In the genomic region with DNA sequence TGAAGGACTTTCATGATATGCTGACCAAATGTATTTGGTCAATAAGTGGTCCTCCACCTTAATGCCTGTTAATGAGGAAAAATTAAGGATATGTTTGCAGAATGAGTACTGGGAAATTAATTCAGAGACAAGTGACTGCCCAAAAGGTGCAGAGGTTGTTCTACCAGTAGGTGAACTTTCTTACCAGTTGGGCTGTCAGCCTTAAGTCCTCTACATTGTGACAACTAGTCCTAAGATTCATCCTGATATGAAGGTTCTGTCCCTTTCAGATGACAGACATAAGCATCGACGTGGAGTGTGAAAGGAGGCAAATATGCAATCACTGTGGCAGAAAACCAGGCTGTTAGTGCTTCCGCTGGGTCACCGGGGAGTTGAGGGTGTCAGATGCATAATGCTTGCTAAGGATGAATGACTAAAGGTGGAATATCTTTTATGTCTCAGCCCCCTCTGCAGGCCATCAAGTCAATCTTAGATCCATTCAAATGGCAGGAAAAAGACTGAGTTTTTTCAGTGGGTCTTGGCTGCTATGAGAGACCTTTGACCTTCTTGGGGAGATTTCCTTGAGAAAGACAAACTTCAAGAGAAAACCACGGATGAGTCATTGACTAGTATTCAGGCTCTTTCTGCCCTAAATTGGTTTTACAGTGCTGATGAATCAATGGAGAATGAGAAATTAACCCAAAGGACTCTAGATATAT, we compare ENCODE assay signal across 9 cellular contexts.
DNase-seq lines count a peak whose midpoint lies in the region; ATAC-seq and TF ChIP-seq lines count a peak whose summit lies in the region.
"Had no signal": no experiment of that assay in that cellular context is flagged by ENCODE, and none has a peak within 500 bp of the region (broad histone marks: within the 10 kb centered on the region; RNA-seq: fewer than 3 reads in every experiment).

No MANE protein-coding gene starts in this region.

- no peak overlapping the region for H3K4me3 Mint-ChIP-seq in activated T-cell treated with anti-CD3 and anti-CD28 coated beads, Interleukin-2, amount 50 U/mL, for 4 hours
- H3K4me3 Mint-ChIP-seq: activated naive CD8-positive, alpha-beta T cell treated with anti-CD3 and anti-CD28 coated beads, Interleukin-2, amount 10 ng/mL, durations not matched to agents 7 days and 5 days had no signal

- ATAC-seq in activated T-cell treated with anti-CD3 and anti-CD28 coated beads, Interleukin-2, amount 50 U/mL, for 4 hours, result no peak
- ATAC-seq in HG02610 (IDR thresholded peaks at IDR 0.05; ENCODE audit: unreplicated experiment), result peak; percentile 76

- no peaks in the 10 kb centered on the region for H3K9me3 ChIP-seq in thyroid gland

- no peaks in the 10 kb centered on the region for H3K36me3 ChIP-seq in thyroid gland

- no peaks in the 10 kb centered on the region for H3K4me1 Mint-ChIP-seq in activated T-cell treated with anti-CD3 and anti-CD28 coated beads, Interleukin-2, amount 50 U/mL, for 4 hours (ENCODE audit: low read depth)

- no peaks in the 10 kb centered on the region for H3K36me3 Mint-ChIP-seq in activated T-cell treated with anti-CD3 and anti-CD28 coated beads, Interleukin-2, amount 50 U/mL, for 4 hours (ENCODE audit: insufficient read depth)
- H3K36me3 Mint-ChIP-seq: activated naive CD8-positive, alpha-beta T cell treated with anti-CD3 and anti-CD28 coated beads, Interleukin-2, amount 10 ng/mL, durations not matched to agents 7 days and 5 days had no signal

- no peaks in the 10 kb centered on the region for H3K27me3 ChIP-seq in dorsolateral prefrontal cortex
- H3K27me3 ChIP-seq in thyroid gland, result no peaks in the 10 kb centered on the region

- H3K27ac ChIP-seq in dorsolateral prefrontal cortex, result no peak overlapping the region
- H3K27ac ChIP-seq in thyroid gland, result no peak overlapping the region

- no peaks in the 10 kb centered on the region for H3K9me3 Mint-ChIP-seq in activated T-cell treated with anti-CD3 and anti-CD28 coated beads, Interleukin-2, amount 50 U/mL, for 4 hours
- H3K9me3 Mint-ChIP-seq: activated naive CD8-positive, alpha-beta T cell treated with anti-CD3 and anti-CD28 coated beads, Interleukin-2, amount 10 ng/mL, durations not matched to agents 7 days and 5 days had no signal

- TF ChIP-seq POLR2A in thyroid gland (IDR thresholded peaks at IDR 0.05), result no peak

- 42 to 49% methylated on average over 5 of the region's 5 CpGs for WGBS in thyroid gland, 2 donors

- TF ChIP-seq CTCF in dorsolateral prefrontal cortex (IDR thresholded peaks at IDR 0.05 in 54 of 56, conservative IDR thresholded peaks at IDR 0.05 in 2 of 56; ENCODE audit: low read depth in 1 of 56, partially characterized antibody in 56 of 56) (peak in 34 of 56 donors; percentile 6 to 58 (median 27)), thyroid gland (IDR thresholded peaks at IDR 0.05) (peak in 3 of 6 experiments; percentile 26 to 44 (median 29))

- intact Hi-C loops in dorsolateral prefrontal cortex (cut with DNase I) (no loop called here), thyroid gland (cut with DNase I) (no loop called here)

- H3K4me3 ChIP-seq in dorsolateral prefrontal cortex, result no peak overlapping the region
- no peak overlapping the region for H3K4me3 ChIP-seq in thyroid gland (replicated peaks in 1 of 3)

- no peaks in the 10 kb centered on the region for H3K27me3 Mint-ChIP-seq in activated T-cell treated with anti-CD3 and anti-CD28 coated beads, Interleukin-2, amount 50 U/mL, for 4 hours (ENCODE audit: low read depth)
- H3K27me3 Mint-ChIP-seq: activated naive CD8-positive, alpha-beta T cell treated with anti-CD3 and anti-CD28 coated beads, Interleukin-2, amount 10 ng/mL, durations not matched to agents 7 days and 5 days had no signal

- no peaks in the 10 kb centered on the region for H3K4me1 ChIP-seq in thyroid gland

- peak; percentile 14 to 15 for DNase-seq in activated T-cell treated with anti-CD3 and anti-CD28 coated beads, Interleukin-2, amount 50 U/mL, for 48 hours
- no peak for DNase-seq in activated T-cell treated with anti-CD3 and anti-CD28 coated beads, Interleukin-2, amount 50 U/mL, for 4 hours
- DNase-seq in NCI-H2029 (lab: John Stamatoyannopoulos, UW), result peak; percentile 86
- DNase-seq in dorsolateral prefrontal cortex, result no peak
- peak; percentile 6 to 15 for DNase-seq in thyroid gland
- no peak for DNase-seq in GOT3 (lab: John Stamatoyannopoulos, UW)
- no peak for DNase-seq in activated CD4-positive, alpha-beta T cell treated with anti-CD3 and anti-CD28 coated beads for 48 hours
- DNase-seq: activated naive CD8-positive, alpha-beta T cell treated with anti-CD3 and anti-CD28 coated beads, Interleukin-2, amount 10 ng/mL, durations not matched to agents 7 days and 5 days had no signal

Comparison
In these comparisons a context has a peak if more than half of its experiments do, and no peak if none do; other contexts are left out.
1. DNase-seq: peak in activated T-cell treated with anti-CD3 and anti-CD28 coated beads, Interleukin-2, amount 50 U/mL, for 48 hours (2 of 2), NCI-H2029 (single experiment) and thyroid gland (2 of 2); none in activated T-cell treated with anti-CD3 and anti-CD28 coated beads, Interleukin-2, amount 50 U/mL, for 4 hours (single experiment), dorsolateral prefrontal cortex (0 of 10), GOT3 (single experiment) and activated CD4-positive, alpha-beta T cell treated with anti-CD3 and anti-CD28 coated beads for 48 hours (single experiment).